8 cellular contexts compared by ENCODE assay signal in genomic region chr6:139376604-139377218, GRCh38. TPM values are rescaled to one million over a fixed set of nuclear protein-coding genes. Genes with fewer than 3 reads are reported as not detected.
A peak's percentile ranks its signal among the peaks of the same experiment; 100 is the strongest.
DNase-seq lines count a peak whose midpoint lies in the region; ATAC-seq and TF ChIP-seq lines count a peak whose summit lies in the region.

No MANE protein-coding gene starts in this region.

- no peaks in the 10 kb centered on the region for H3K9me3 ChIP-seq in stomach

- H3K27ac ChIP-seq in stomach: peak overlapping the region in 4 of 5 donors; percentile 1 to 100 (median 97)

- no peak for TF ChIP-seq EP300 in stomach (IDR thresholded peaks at IDR 0.05)

- CTCF ChIA-PET in activated CD8-positive, alpha-beta memory T cell treated with anti-CD3 and anti-CD28 coated beads, Interleukin-2, amount 10 ng/mL, durations not matched to agents 7 days and 5 days (lab: Charles Lee): interaction anchor here (0.6 to 4.3 kb wide), 2 partner anchors 154 to 263 kb away, joined by 4 to 20 read pairs; no protein-coding TSS in a partner anchor
- CTCF ChIA-PET in activated CD8-positive, alpha-beta T cell treated with anti-CD3 and anti-CD28 coated beads for 36 hours (lab: Charles Lee): interaction anchor here (4.8 kb wide), 1 partner anchor 12 kb away, joined by 34 read pairs; no protein-coding TSS in a partner anchor

- peak overlapping the region; percentile 22 for H3K27ac Mint-ChIP-seq in activated CD8-positive, alpha-beta memory T cell treated with anti-CD3 and anti-CD28 coated beads, Interleukin-2, amount 10 ng/mL, durations not matched to agents 7 days and 5 days
- H3K27ac Mint-ChIP-seq in activated CD8-positive, alpha-beta T cell treated with anti-CD3 and anti-CD28 coated beads for 36 hours: no peak overlapping the region

- H3K36me3 Mint-ChIP-seq in activated CD8-positive, alpha-beta memory T cell treated with anti-CD3 and anti-CD28 coated beads, Interleukin-2, amount 10 ng/mL, durations not matched to agents 7 days and 5 days: peaks cover 24% of the 10 kb centered on the region
- peaks cover 23% of the 10 kb centered on the region for H3K36me3 Mint-ChIP-seq in activated CD8-positive, alpha-beta T cell treated with anti-CD3 and anti-CD28 coated beads for 36 hours (ENCODE audit: low read depth)

- intact Hi-C loops in activated CD8-positive, alpha-beta T cell treated with anti-CD3 and anti-CD28 coated beads for 36 hours (cut with micrococcal nuclease): loop anchor here (10.0 kb wide), 2 partner anchors 148 to 228 kb away; no protein-coding TSS in a partner anchor
- intact Hi-C loops in stomach (cut with DNase I; ENCODE audit: low total_unique reads): loop anchor here (10.0 kb wide), 1 partner anchor 1068 kb away; no protein-coding TSS in a partner anchor

- H3K9me3 Mint-ChIP-seq in activated CD8-positive, alpha-beta memory T cell treated with anti-CD3 and anti-CD28 coated beads, Interleukin-2, amount 10 ng/mL, durations not matched to agents 7 days and 5 days (ENCODE audit: low read depth): no peaks in the 10 kb centered on the region
- no peaks in the 10 kb centered on the region for H3K9me3 Mint-ChIP-seq in activated CD8-positive, alpha-beta T cell treated with anti-CD3 and anti-CD28 coated beads for 36 hours

- POLR2A ChIA-PET in activated CD8-positive, alpha-beta T cell treated with anti-CD3 and anti-CD28 coated beads for 36 hours (lab: Charles Lee): interaction anchor here (0.5 kb wide), 1 partner anchor 344 kb away, joined by 3 read pairs; no protein-coding TSS in a partner anchor

- peaks cover 0 to 23% (median 5%) of the 10 kb centered on the region in 4 donors for H3K36me3 ChIP-seq in stomach

- no peaks in the 10 kb centered on the region for H3K27me3 ChIP-seq in stomach

- no peak for DNase-seq in activated CD8-positive, alpha-beta memory T cell treated with anti-CD3 and anti-CD28 coated beads, Interleukin-2, amount 10 ng/mL, durations not matched to agents 7 days and 5 days
- no peak for DNase-seq in activated CD8-positive, alpha-beta memory T cell treated with anti-CD3 and anti-CD28 coated beads, Interleukin-2, amount 50 U/mL, for 4 hours
- DNase-seq in activated CD8-positive, alpha-beta T cell treated with anti-CD3 and anti-CD28 coated beads for 36 hours: no peak
- DNase-seq in iris pigment epithelial cell (ENCODE audit: low read depth) (peak; percentile 41), stomach (peak; percentile 82), DMS153 treated with DMSO at 0.1 percent for 48 hours (lab: John Stamatoyannopoulos, UW; ENCODE audit: unreplicated experiment) (no peak)
- DNase-seq in activated CD4-positive, CD25-positive, alpha-beta regulatory T cell (lab: John Stamatoyannopoulos, UW): no peak

- TF ChIP-seq POLR2A in stomach (IDR thresholded peaks at IDR 0.05): no peak

- no peak for TF ChIP-seq CTCF in activated CD8-positive, alpha-beta T cell treated with anti-CD3 and anti-CD28 coated beads for 36 hours (IDR thresholded peaks at IDR 0.05)
- TF ChIP-seq CTCF in stomach (IDR thresholded peaks at IDR 0.05): no peak

- peak overlapping the region; percentile 8 for H3K4me3 Mint-ChIP-seq in activated CD8-positive, alpha-beta memory T cell treated with anti-CD3 and anti-CD28 coated beads, Interleukin-2, amount 10 ng/mL, durations not matched to agents 7 days and 5 days
- peak overlapping the region; percentile 86 for H3K4me3 Mint-ChIP-seq in activated CD8-positive, alpha-beta T cell treated with anti-CD3 and anti-CD28 coated beads for 36 hours

- H3K4me1 ChIP-seq in stomach: peaks cover 0 to 27% (median 17%) of the 10 kb centered on the region in 4 donors

- H3K4me1 Mint-ChIP-seq in activated CD8-positive, alpha-beta memory T cell treated with anti-CD3 and anti-CD28 coated beads, Interleukin-2, amount 10 ng/mL, durations not matched to agents 7 days and 5 days: peaks cover 36% of the 10 kb centered on the region
- peaks cover 21% of the 10 kb centered on the region for H3K4me1 Mint-ChIP-seq in activated CD8-positive, alpha-beta T cell treated with anti-CD3 and anti-CD28 coated beads for 36 hours (ENCODE audit: low read depth)

- no peak for ATAC-seq in activated CD8-positive, alpha-beta memory T cell treated with anti-CD3 and anti-CD28 coated beads, Interleukin-2, amount 10 ng/mL, durations not matched to agents 7 days and 5 days
- ATAC-seq in activated CD8-positive, alpha-beta T cell treated with anti-CD3 and anti-CD28 coated beads for 36 hours: no peak
- ATAC-seq in HG03565 (IDR thresholded peaks at IDR 0.05; ENCODE audit: unreplicated experiment): no peak

- 33 to 40% (median 34%) methylated on average over 5 of the region's 5 CpGs for WGBS in stomach, 5 donors

- no peaks in the 10 kb centered on the region for H3K27me3 Mint-ChIP-seq in activated CD8-positive, alpha-beta memory T cell treated with anti-CD3 and anti-CD28 coated beads, Interleukin-2, amount 10 ng/mL, durations not matched to agents 7 days and 5 days
- no peaks in the 10 kb centered on the region for H3K27me3 Mint-ChIP-seq in activated CD8-positive, alpha-beta T cell treated with anti-CD3 and anti-CD28 coated beads for 36 hours

- H3K4me3 ChIP-seq in stomach: peak overlapping the region; percentile 69 to 93 (median 83)

RNA-seq across cellular contexts. Expression of gene CITED2, which starts 2.3 kb away (rescaled TPM):
- total RNA-seq in activated CD8-positive, alpha-beta memory T cell treated with anti-CD3 and anti-CD28 coated beads, Interleukin-2, amount 10 ng/mL, durations not matched to agents 7 days and 5 days: 100 to 1,000 TPM; 102 to 107 TPM
- total RNA-seq in activated CD8-positive, alpha-beta T cell treated with anti-CD3 and anti-CD28 coated beads for 36 hours: 10 to 100 TPM; 37.5 to 39.7 TPM
- total RNA-seq in stomach: 100 to 1,000 TPM in 1 of 5 donors, 10 to 100 TPM in 4; 22.3 to 102 (median 40.3) TPM
- polyA plus RNA-seq in stomach: 10 to 100 TPM; 15.3 to 32.7 (median 18.6) TPM

Comparison
In these comparisons a context has a peak if more than half of its experiments do, and no peak if none do; other contexts are left out.
1. DNase-seq: peak in iris pigment epithelial cell (single experiment) and stomach (single experiment); none in activated CD8-positive, alpha-beta memory T cell treated with anti-CD3 and anti-CD28 coated beads, Interleukin-2, amount 10 ng/mL, durations not matched to agents 7 days and 5 days (single experiment), activated CD8-positive, alpha-beta memory T cell treated with anti-CD3 and anti-CD28 coated beads, Interleukin-2, amount 50 U/mL, for 4 hours (single experiment), activated CD8-positive, alpha-beta T cell treated with anti-CD3 and anti-CD28 coated beads for 36 hours (single experiment), DMS153 treated with DMSO at 0.1 percent for 48 hours (single experiment) and activated CD4-positive, CD25-positive, alpha-beta regulatory T cell (0 of 4).